In the genomic region with DNA sequence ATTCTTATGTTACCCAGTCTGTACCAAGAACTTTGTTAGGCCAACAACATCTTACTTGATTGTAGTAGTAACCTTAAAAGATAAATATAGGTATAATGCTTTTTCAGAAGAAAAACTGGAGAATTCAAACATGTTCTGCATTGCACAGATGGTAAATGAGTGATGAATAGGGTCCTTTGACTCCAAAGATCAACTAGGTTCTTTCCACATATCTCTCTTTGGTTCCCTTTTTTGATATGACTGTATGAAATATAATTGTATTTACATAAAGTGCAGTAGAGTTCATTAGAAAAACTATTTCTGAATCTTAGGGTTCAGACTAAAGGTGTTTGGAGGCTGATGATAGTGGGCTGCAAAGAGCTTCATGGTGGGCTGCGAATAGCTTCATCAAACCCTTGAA, we compare ENCODE assay signal across 1 cellular context.
TF ChIP-seq lines count a peak whose summit lies in the region.

No MANE protein-coding gene starts in this region.

TF ChIP-seq in IMR-90, 13 proteins besides CTCF, POLR2A, EP300 and RAD21:
- TF ChIP-seq, protein P1, sequence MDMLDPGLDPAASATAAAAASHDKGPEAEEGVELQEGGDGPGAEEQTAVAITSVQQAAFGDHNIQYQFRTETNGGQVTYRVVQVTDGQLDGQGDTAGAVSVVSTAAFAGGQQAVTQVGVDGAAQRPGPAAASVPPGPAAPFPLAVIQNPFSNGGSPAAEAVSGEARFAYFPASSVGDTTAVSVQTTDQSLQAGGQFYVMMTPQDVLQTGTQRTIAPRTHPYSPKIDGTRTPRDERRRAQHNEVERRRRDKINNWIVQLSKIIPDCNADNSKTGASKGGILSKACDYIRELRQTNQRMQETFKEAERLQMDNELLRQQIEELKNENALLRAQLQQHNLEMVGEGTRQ (IDR thresholded peaks at IDR 0.05; ENCODE audit: low read depth, low read length): no peak
- TF ChIP-seq MAFK (IDR thresholded peaks at IDR 0.05; ENCODE audit: low read depth, low read length) (no peak), MXI1 (IDR thresholded peaks at IDR 0.05; ENCODE audit: borderline replicate concordance, low read depth, low read length) (no peak), SMC3 (IDR thresholded peaks at IDR 0.05; ENCODE audit: low read depth, low read length) (no peak), CEBPB (IDR thresholded peaks at IDR 0.05; ENCODE audit: low read depth, low read length) (no peak), MAZ (IDR thresholded peaks at IDR 0.05; ENCODE audit: borderline replicate concordance, low read depth, low read length) (no peak), BHLHE40 (IDR thresholded peaks at IDR 0.05; ENCODE audit: low read depth, low read length) (no peak), NFE2L2 (IDR thresholded peaks at IDR 0.05; ENCODE audit: low read depth, low read length) (no peak), RFX5 (IDR thresholded peaks at IDR 0.05; ENCODE audit: low read depth, low read length) (no peak), FOS (IDR thresholded peaks at IDR 0.05; ENCODE audit: low read depth, low read length) (no peak), CHD1 (IDR thresholded peaks at IDR 0.05; ENCODE audit: low read depth, low read length) (no peak), RCOR1 (IDR thresholded peaks at IDR 0.05; ENCODE audit: insufficient replicate concordance, low read length) (no peak)
- TF ChIP-seq, protein P2, sequence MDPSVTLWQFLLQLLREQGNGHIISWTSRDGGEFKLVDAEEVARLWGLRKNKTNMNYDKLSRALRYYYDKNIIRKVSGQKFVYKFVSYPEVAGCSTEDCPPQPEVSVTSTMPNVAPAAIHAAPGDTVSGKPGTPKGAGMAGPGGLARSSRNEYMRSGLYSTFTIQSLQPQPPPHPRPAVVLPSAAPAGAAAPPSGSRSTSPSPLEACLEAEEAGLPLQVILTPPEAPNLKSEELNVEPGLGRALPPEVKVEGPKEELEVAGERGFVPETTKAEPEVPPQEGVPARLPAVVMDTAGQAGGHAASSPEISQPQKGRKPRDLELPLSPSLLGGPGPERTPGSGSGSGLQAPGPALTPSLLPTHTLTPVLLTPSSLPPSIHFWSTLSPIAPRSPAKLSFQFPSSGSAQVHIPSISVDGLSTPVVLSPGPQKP (IDR thresholded peaks at IDR 0.05; ENCODE audit: borderline replicate concordance, low read depth, low read length): no peak
